ENCODE assay signal across 8 cellular contexts in genomic region chr5:66745297-66745696, GRCh38.
"Had no signal": no experiment of that assay in that cellular context is flagged by ENCODE, and none has a peak within 500 bp of the region (broad histone marks: within the 10 kb centered on the region; RNA-seq: fewer than 3 reads in every experiment).

No MANE protein-coding gene starts in this region.

- H3K4me3 ChIP-seq: GM12878 had no signal

- FAIRE-seq: G401.6, GM12878, GM12891, GM12892, GM18507, GM19239 had no signal

- ATAC-seq: GM12878 had no signal

- DNase-seq: GDM1, GF-D8 had no signal
